In genomic region chr3:55185380-55185779, GRCh38 we compare ENCODE assay signal across 23 cellular contexts.
A peak's percentile ranks its signal among the peaks of the same experiment; 100 is the strongest.
DNase-seq lines count a peak whose midpoint lies in the region; ATAC-seq and TF ChIP-seq lines count a peak whose summit lies in the region.
"Had no signal": no experiment of that assay in that cellular context is flagged by ENCODE, and none has a peak within 500 bp of the region (broad histone marks: within the 10 kb centered on the region; RNA-seq: fewer than 3 reads in every experiment).

No MANE protein-coding gene starts in this region.

- H3K36me3 ChIP-seq in body of pancreas (replicated peaks in 1 of 2; ENCODE audit: insufficient read depth in 1 of 2, low read depth in 2 of 2), result no peaks in the 10 kb centered on the region
- H3K36me3 ChIP-seq: right lobe of liver, SJCRH30, thyroid gland had no signal

- H3K4me1 ChIP-seq in body of pancreas, result no peaks in the 10 kb centered on the region
- H3K4me1 ChIP-seq: right lobe of liver, thyroid gland had no signal

- TF ChIP-seq CTCF in epithelial cell of esophagus (IDR thresholded peaks at IDR 0.05; ENCODE audit: insufficient read depth, low read depth, low read length, missing control alignments), result no peak
- no peak for TF ChIP-seq CTCF in body of pancreas (IDR thresholded peaks at IDR 0.05)

- H3K9me3 ChIP-seq in body of pancreas, result no peaks in the 10 kb centered on the region
- H3K9me3 ChIP-seq: right lobe of liver, SJCRH30, thyroid gland had no signal

- no peak for TF ChIP-seq POLR2A in body of pancreas (IDR thresholded peaks at IDR 0.05)

- 55 to 70% methylated on average over 3 of the region's 3 CpGs for WGBS in body of pancreas, 2 donors

- no peaks in the 10 kb centered on the region for H3K27me3 ChIP-seq in body of pancreas
- H3K27me3 ChIP-seq: right lobe of liver, SJCRH30, thyroid gland had no signal

- no peak overlapping the region for H3K27ac ChIP-seq in body of pancreas
- H3K27ac ChIP-seq: C4-2B, right lobe of liver, SJCRH30, thyroid gland had no signal

- ATAC-seq in body of pancreas, result no peak
- ATAC-seq: activated CD4-positive, alpha-beta T cell treated with anti-CD3 and anti-CD28 coated beads for 36 hours; activated T-cell treated with anti-CD3 and anti-CD28 coated beads, Interleukin-2, amount 50 U/mL, for 4 hours; right lobe of liver had no signal

- H3K4me3 ChIP-seq in epithelial cell of esophagus (ENCODE audit: low read length) (no peak overlapping the region), body of pancreas (no peak overlapping the region)
- H3K4me3 ChIP-seq: right lobe of liver, SJCRH30, thyroid gland had no signal

- intact Hi-C loops in body of pancreas (cut with DNase I), result no loop called here

- DNase-seq in ELR (ENCODE audit: low read depth), result peak; percentile 90
- DNase-seq in NCI-H69 (lab: John Stamatoyannopoulos, UW), result peak; percentile 49
- peak; percentile 7 for DNase-seq in epithelial cell of esophagus (ENCODE audit: low read depth)
- DNase-seq in kidney tubule cell (ENCODE audit: low spot score), result peak; percentile 24
- DNase-seq in GM03348 (ENCODE audit: low spot score), result no peak
- DNase-seq in stimulated activated CD4-positive, alpha-beta T cell treated with anti-CD3 and anti-CD28 coated beads, Interleukin-4, amount 100 ng/mL, for 24 hours, result no peak
- DNase-seq in mesenteric fat pad (ENCODE audit: low spot score), result no peak
- DNase-seq in body of pancreas, result no peak
- DNase-seq: activated CD4-positive, alpha-beta T cell treated with anti-CD3 and anti-CD28 coated beads for 36 hours; activated naive CD4-positive, alpha-beta T cell treated with anti-CD3 and anti-CD28 coated beads, Interleukin-2, amount 10 ng/mL, durations not matched to agents 7 days and 5 days; activated T-cell treated with anti-CD3 and anti-CD28 coated beads, Interleukin-2, amount 50 U/mL, for 4 hours; aorta; Calu3; central memory CD4-positive, alpha-beta T cell; DND-41; NCI-H1694; NCI-H2171; NCI-H510A treated with DMSO at 0.1 percent for 48 hours; right lobe of liver; SJCRH30; stimulated activated CD4-positive, alpha-beta T cell treated with anti-CD3 and anti-CD28 coated beads, Interleukin-15, amount 100 ng/mL, for 24 hours; thyroid gland had no signal

Comparison
In these comparisons a context has a peak if more than half of its experiments do, and no peak if none do; other contexts are left out.
1. DNase-seq: peak in ELR (single experiment), NCI-H69 (single experiment), epithelial cell of esophagus (single experiment) and kidney tubule cell (single experiment); none in GM03348 (single experiment), stimulated activated CD4-positive, alpha-beta T cell treated with anti-CD3 and anti-CD28 coated beads, Interleukin-4, amount 100 ng/mL, for 24 hours (single experiment), mesenteric fat pad (single experiment) and body of pancreas (0 of 4).